24 cellular contexts compared by ENCODE assay signal in genomic region chr3:38637906-38638305, GRCh38. TPM values are rescaled to one million over a fixed set of nuclear protein-coding genes. Genes with fewer than 3 reads are reported as not detected.
DNase-seq lines count a peak whose midpoint lies in the region; ATAC-seq, FAIRE-seq and TF ChIP-seq lines count a peak whose summit lies in the region.
"Had no signal": no experiment of that assay in that cellular context is flagged by ENCODE, and none has a peak within 500 bp of the region (broad histone marks: within the 10 kb centered on the region; RNA-seq: fewer than 3 reads in every experiment).

No MANE protein-coding gene starts in this region.

- no peak overlapping the region for H3K4me3 Mint-ChIP-seq in WTC11
- H3K4me3 Mint-ChIP-seq: CD4-positive, CD25-positive, alpha-beta regulatory T cell had no signal

- POLR2A ChIA-PET in WTC11 (lab: Charles Lee): no interaction called here

- H3K4me1 Mint-ChIP-seq in WTC11: peaks cover 51% of the 10 kb centered on the region

- H3K9me3 Mint-ChIP-seq in WTC11: no peaks in the 10 kb centered on the region
- H3K9me3 Mint-ChIP-seq: CD4-positive, CD25-positive, alpha-beta regulatory T cell had no signal

- H3K4me2 ChIP-seq in BLaER1: peak overlapping the region; percentile 86

- intact Hi-C loops in kidney (cut with DNase I): no loop called here

- DNase-seq in H7: peak; percentile 71
- DNase-seq in WTC11 (ENCODE audit: low spot score): no peak
- peak; percentile 10 for DNase-seq in kidney
- DNase-seq in frontal cortex (ENCODE audit: low spot score in 2 of 2): no peak
- DNase-seq in SIG-M5 (lab: John Stamatoyannopoulos, UW): no peak
- DNase-seq in stimulated activated CD4-positive, alpha-beta T cell treated with anti-CD3 and anti-CD28 coated beads, Interleukin-12 subunit alpha, Interleukin-12 subunit beta, amount 100 ng/mL, for 4 hours: no peak
- DNase-seq: BE2C; CD4-positive, CD25-positive, alpha-beta regulatory T cell; EL; GF-D8; KBM-7; MM.1S; NCI-H1092; NCI-H1436 treated with DMSO at 0.1 percent for 48 hours; NCI-H2029; NCI-H2171; NCI-H524 treated with DMSO at 0.1 percent for 48 hours; PC-3 had no signal

- FAIRE-seq in kidney (lab: Jason Lieb, UNC): no peak
- no peak for FAIRE-seq in frontal cortex (lab: Jason Lieb, UNC)
- FAIRE-seq: GM19239 had no signal

- CTCF ChIA-PET in WTC11 (lab: Charles Lee): interaction anchor here (0.8 to 5.5 kb wide), 9 partner anchors 9 to 142 kb away, joined by 3 to 25 read pairs (median 13); partner anchors contain the start of gene EXOG

- H3K27ac ChIP-seq in BLaER1 (0 out of 2 replicates have a peak overlapping the region, but pooled peaks have one; percentile 55), kidney (ENCODE audit: low read depth in 2 of 2, low read length in 2 of 2) (no peak overlapping the region)
- H3K27ac ChIP-seq: HL-60 had no signal

- no peaks in the 10 kb centered on the region for H3K36me3 Mint-ChIP-seq in WTC11
- H3K36me3 Mint-ChIP-seq: CD4-positive, CD25-positive, alpha-beta regulatory T cell had no signal

- H3K4me1 ChIP-seq in BLaER1 (peaks cover 64% of the 10 kb centered on the region), kidney (ENCODE audit: control insufficient read depth in 1 of 2, insufficient read depth in 1 of 2, low read depth in 1 of 2, low read length in 2 of 2) (no peaks in the 10 kb centered on the region)
- H3K4me1 ChIP-seq: BE2C, HAP-1 had no signal

- no peaks in the 10 kb centered on the region for H4K20me1 ChIP-seq in BLaER1

- TF ChIP-seq CTCF in WTC11 (IDR thresholded peaks at IDR 0.05) (no peak), kidney (IDR thresholded peaks at IDR 0.05; ENCODE audit: borderline replicate concordance, extremely low read depth, insufficient read depth) (no peak)

- no peak overlapping the region for H3K9ac ChIP-seq in BLaER1
- no peak overlapping the region for H3K9ac ChIP-seq in kidney (ENCODE audit: low read length in 2 of 2)

- no peak overlapping the region; the same call in 1 of the 2 replicates for H3K27ac Mint-ChIP-seq in WTC11
- H3K27ac Mint-ChIP-seq: CD4-positive, CD25-positive, alpha-beta regulatory T cell had no signal

- H3K36me3 ChIP-seq in BLaER1 (no peaks in the 10 kb centered on the region), H7 (replicated peaks; ENCODE audit: control insufficient read depth, insufficient read depth, low read length) (no peaks in the 10 kb centered on the region), kidney (ENCODE audit: control insufficient read depth in 1 of 2, insufficient read depth in 2 of 2, low read length in 2 of 2) (no peaks in the 10 kb centered on the region)
- H3K36me3 ChIP-seq: BE2C, HAP-1 had no signal

- H3K27me3 ChIP-seq in BLaER1 (no peaks in the 10 kb centered on the region), H7 (ENCODE audit: control insufficient read depth, insufficient read depth, low read length) (no peaks in the 10 kb centered on the region)
- H3K27me3 ChIP-seq: BE2C had no signal

- no peak overlapping the region for H3K4me3 ChIP-seq in BLaER1
- H3K4me3 ChIP-seq in H7 (ENCODE audit: insufficient read depth, low read depth, low read length): no peak overlapping the region
- no peak overlapping the region for H3K4me3 ChIP-seq in kidney (ENCODE audit: low read length in 2 of 2)
- H3K4me3 ChIP-seq: HAP-1 had no signal

- no peaks in the 10 kb centered on the region for H3K27me3 Mint-ChIP-seq in WTC11 (ENCODE audit: low read depth)
- H3K27me3 Mint-ChIP-seq: CD4-positive, CD25-positive, alpha-beta regulatory T cell had no signal

- H3K9me3 ChIP-seq in BLaER1 (no peaks in the 10 kb centered on the region), kidney (ENCODE audit: control insufficient read depth in 1 of 2, low read length in 2 of 2) (no peaks in the 10 kb centered on the region)
- H3K9me3 ChIP-seq: BE2C, HAP-1 had no signal

- peak; percentile 27 for ATAC-seq in WTC11
- ATAC-seq: PC-3, SK-N-SH treated with all-trans-retinoic acid at 6 μM for 48 hours had no signal

TF ChIP-seq in WTC11, 78 proteins besides CTCF, POLR2A, EP300 and RAD21:
- TF ChIP-seq NR1H2 (CRISPR knock-in tag; IDR thresholded peaks at IDR 0.05) (no peak), SMAD4 (CRISPR knock-in tag; IDR thresholded peaks at IDR 0.05) (no peak), KAT7 (CRISPR knock-in tag; IDR thresholded peaks at IDR 0.05; ENCODE audit: borderline replicate concordance) (no peak), NR2C2 (CRISPR knock-in tag; IDR thresholded peaks at IDR 0.05) (no peak), CREB1 (CRISPR knock-in tag; IDR thresholded peaks at IDR 0.05) (no peak), PRDM15 (CRISPR knock-in tag; IDR thresholded peaks at IDR 0.05) (no peak), ZNF512 (CRISPR knock-in tag; IDR thresholded peaks at IDR 0.05; ENCODE audit: borderline replicate concordance) (no peak), MAX (CRISPR knock-in tag; IDR thresholded peaks at IDR 0.05) (no peak), SP1 (CRISPR knock-in tag; conservative IDR thresholded peaks at IDR 0.05) (no peak), ATF1 (CRISPR knock-in tag; IDR thresholded peaks at IDR 0.05) (no peak), FOXK1 (CRISPR knock-in tag; IDR thresholded peaks at IDR 0.05) (no peak), HMGXB4 (CRISPR knock-in tag; IDR thresholded peaks at IDR 0.05) (no peak)

RNA-seq across cellular contexts. Expression of gene SCN5A, which starts 11.6 kb away (rescaled TPM):
- 2.9 and 8.1 TPM in 2 replicates for total RNA-seq in H7 (2014; rRNA removed; shearing (Covaris generic))
- total RNA-seq in WTC11 (2021): 10.0 to 13.6 TPM (median 11.8 TPM) in 3 replicates
- total RNA-seq in kidney: 0.72 TPM
- polyA plus RNA-seq in kidney (ENCODE audit: insufficient read depth, low read depth, low replicate concordance): 0.06 TPM
- 1.2 TPM for total RNA-seq in frontal cortex
- total RNA-seq: CD4-positive, CD25-positive, alpha-beta regulatory T cell; HT-29; PC-3 had no signal
- polyA plus RNA-seq: CD4-positive, CD25-positive, alpha-beta regulatory T cell had no signal

Comparison
In these comparisons a context has a peak if more than half of its experiments do, and no peak if none do; other contexts are left out.
1. DNase-seq: peak in H7 (single experiment) and kidney (single experiment); none in WTC11 (single experiment), frontal cortex (0 of 2), SIG-M5 (single experiment) and stimulated activated CD4-positive, alpha-beta T cell treated with anti-CD3 and anti-CD28 coated beads, Interleukin-12 subunit alpha, Interleukin-12 subunit beta, amount 100 ng/mL, for 4 hours (single experiment).